In genomic region chr4:36243355-36244256, GRCh38 we compare ENCODE assay signal across 1 cellular context.
TF ChIP-seq lines count a peak whose summit lies in the region.

No MANE protein-coding gene starts in this region.

TF ChIP-seq in H1, 55 proteins besides CTCF, POLR2A, EP300 and RAD21:
- TF ChIP-seq JUN (IDR thresholded peaks at IDR 0.05; ENCODE audit: low read depth, low read length) (no peak), EGR1 (IDR thresholded peaks at IDR 0.05; ENCODE audit: borderline replicate concordance, low read depth, low read length) (0 out of 2 replicates have a peak, but pooled peaks have one; percentile 8), ASH2L (IDR thresholded peaks at IDR 0.05; ENCODE audit: low read length) (peak; percentile 71), SIN3A (conservative IDR thresholded peaks at IDR 0.05 in 1 of 2, IDR thresholded peaks at IDR 0.05 in 1 of 2; ENCODE audit: low read depth in 1 of 2, low read length in 2 of 2) (0 out of 4 replicates have a peak, but pooled peaks of 1 of the 2 experiments have one; percentile 31), SUZ12 (IDR thresholded peaks at IDR 0.05; ENCODE audit: low read length) (0 out of 2 replicates have a peak, but pooled peaks have one; percentile 36), CBX5 (IDR thresholded peaks at IDR 0.05; ENCODE audit: low read depth, low read length) (no peak), KDM4A (IDR thresholded peaks at IDR 0.05; ENCODE audit: low read depth, low read length, severe bottlenecking) (peak; percentile 52), TEAD4 (IDR thresholded peaks at IDR 0.05; ENCODE audit: low read depth, low read length) (no peak)
